ENCODE assay signal across 8 cellular contexts in the genomic region with DNA sequence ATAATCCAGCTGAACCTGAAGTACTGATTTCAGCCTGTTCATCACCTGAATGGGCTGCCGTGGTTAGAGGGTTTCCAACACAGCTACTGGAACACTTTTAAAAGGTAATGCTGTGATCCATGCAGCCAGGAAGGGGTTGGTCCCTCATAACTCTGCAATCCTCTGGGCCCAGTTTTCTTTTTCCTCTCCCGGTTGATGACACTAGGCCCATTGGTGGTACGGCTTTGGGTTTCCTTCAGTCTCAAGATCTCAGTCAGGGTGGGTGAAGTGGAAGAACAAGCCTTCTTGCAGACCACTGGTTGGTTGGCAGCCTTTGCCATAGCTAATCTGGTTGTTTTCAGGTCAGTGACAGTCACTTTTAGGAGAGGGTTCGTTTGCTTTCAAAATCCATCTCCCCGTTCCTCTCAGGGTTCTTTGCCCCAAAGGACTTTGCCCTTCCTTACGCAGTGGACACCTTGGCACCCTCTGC. TPM values are rescaled to one million over a fixed set of nuclear protein-coding genes. Genes with fewer than 3 reads are reported as not detected.
DNase-seq lines count a peak whose midpoint lies in the region; ATAC-seq and TF ChIP-seq lines count a peak whose summit lies in the region.

No MANE protein-coding gene starts in this region.

- H3K9me3 ChIP-seq in esophagus squamous epithelium (no peaks in the 10 kb centered on the region), osteoblast (ENCODE audit: low read depth, low read length) (no peaks in the 10 kb centered on the region)

- H4K20me1 ChIP-seq in osteoblast (ENCODE audit: insufficient read depth, low read length) = no peaks in the 10 kb centered on the region

- H3K4me3 ChIP-seq in esophagus squamous epithelium (peak overlapping the region; percentile 59 to 96 (median 95)), osteoblast (ENCODE audit: insufficient read depth, low read length) (peak overlapping the region; percentile 94)

- H3K27me3 ChIP-seq in esophagus squamous epithelium (no peaks in the 10 kb centered on the region), osteoblast (ENCODE audit: insufficient read depth, low read length) (no peaks in the 10 kb centered on the region)

- H3K36me3 ChIP-seq in esophagus squamous epithelium (no peaks in the 10 kb centered on the region), osteoblast (ENCODE audit: insufficient read depth, low read length) (no peaks in the 10 kb centered on the region)

- peak; percentile 19 for ATAC-seq in HG02798 (IDR thresholded peaks at IDR 0.05; ENCODE audit: poor library complexity, unreplicated experiment)

- peaks cover 33% of the 10 kb centered on the region for H3K79me2 ChIP-seq in osteoblast (ENCODE audit: insufficient read depth, low read length)

- no peak for TF ChIP-seq CTCF in RWPE1 (conservative IDR thresholded peaks at IDR 0.05; ENCODE audit: low read depth)
- TF ChIP-seq CTCF in esophagus squamous epithelium (IDR thresholded peaks at IDR 0.05) = no peak
- no peak for TF ChIP-seq CTCF in osteoblast (IDR thresholded peaks at IDR 0.05; ENCODE audit: extremely low read depth, low read depth, low read length)

- intact Hi-C loops in esophagus squamous epithelium (cut with DNase I) = no loop called here

- DNase-seq in SHP77 (lab: John Stamatoyannopoulos, UW) = peak; percentile 19 to 43
- no peak for DNase-seq in SHP77 treated with DMSO at 0.1 percent for 48 hours (lab: John Stamatoyannopoulos, UW)
- peak; percentile 10 for DNase-seq in RWPE1 (ENCODE audit: low spot score)
- DNase-seq in esophagus squamous epithelium (lab: John Stamatoyannopoulos, UW) = no peak
- peak; percentile 44 for DNase-seq in osteoblast (ENCODE audit: insufficient read length, low spot score, missing footprints)
- no peak for DNase-seq in SIG-M5 (lab: John Stamatoyannopoulos, UW)
- no peak for DNase-seq in NAMALWA (ENCODE audit: low spot score)

- POLR2A ChIA-PET in RWPE1 (lab: Yijun Ruan, JAX; ENCODE audit: low non-redundant PET) = no interaction called here

- no peak for TF ChIP-seq POLR2A in esophagus squamous epithelium (IDR thresholded peaks at IDR 0.05)

- H3K4me1 ChIP-seq in esophagus squamous epithelium (peaks cover 6 to 61% (median 19%) of the 10 kb centered on the region in 3 donors), osteoblast (ENCODE audit: insufficient read depth, low read length) (peaks cover 12% of the 10 kb centered on the region)

- H2AFZ ChIP-seq in osteoblast (ENCODE audit: low read length) = peak overlapping the region; percentile 100

- peak overlapping the region; percentile 83 for H3K27ac ChIP-seq in RWPE1
- peak overlapping the region; percentile 81 to 95 (median 91) for H3K27ac ChIP-seq in esophagus squamous epithelium
- H3K27ac ChIP-seq in osteoblast (ENCODE audit: low read depth, low read length) = peak overlapping the region; percentile 80

- 8 to 27% methylated on average over 3 to 6 of the region's 6 CpGs for WGBS in esophagus squamous epithelium, 2 donors

- H3K4me2 ChIP-seq in osteoblast (ENCODE audit: insufficient read depth, low read length) = peak overlapping the region; percentile 90

- CTCF ChIA-PET in RWPE1 (lab: Yijun Ruan, JAX) = no interaction called here

RNA-seq across cellular contexts. Expression of a gene that starts 0.5 kb away (rescaled TPM):
- total RNA-seq in esophagus squamous epithelium = 10 to 100 TPM; 25.1 to 47.5 (median 28.9) TPM
- 24.6 and 28.3 TPM in 2 replicates for total RNA-seq in osteoblast

Comparison
In these comparisons a context has a peak if more than half of its experiments do, and no peak if none do; other contexts are left out.
1. DNase-seq: peak in SHP77 (2 of 2), RWPE1 (single experiment) and osteoblast (single experiment); none in SHP77 treated with DMSO at 0.1 percent for 48 hours (single experiment), esophagus squamous epithelium (single experiment), SIG-M5 (single experiment) and NAMALWA (single experiment).
2. Peak in every context shown above with its lines, with median percentiles within 50 percentile points of each other: H3K27ac ChIP-seq.